In genomic region chr20:50691585-50692552, GRCh38 we compare ENCODE assay signal across 9 cellular contexts. TPM values are rescaled to one million over a fixed set of nuclear protein-coding genes. Genes with fewer than 3 reads are reported as not detected.
DNase-seq lines count a peak whose midpoint lies in the region; ATAC-seq, FAIRE-seq and TF ChIP-seq lines count a peak whose summit lies in the region.
"Had no signal": no experiment of that assay in that cellular context is flagged by ENCODE, and none has a peak within 500 bp of the region (broad histone marks: within the 10 kb centered on the region; RNA-seq: fewer than 3 reads in every experiment).

No MANE protein-coding gene starts in this region.

- peak overlapping the region; percentile 60 for H3K27ac Mint-ChIP-seq in HFFc6

- H3K4me1 Mint-ChIP-seq in HFFc6 (ENCODE audit: low read depth), result peaks cover 45% of the 10 kb centered on the region

- H3K27me3 Mint-ChIP-seq in HFFc6 (ENCODE audit: insufficient read depth), result peaks cover 2% of the 10 kb centered on the region; the same call in 1 of the 2 replicates

- H3K9me3 Mint-ChIP-seq in HFFc6, result no peaks in the 10 kb centered on the region

- H3K9me3 ChIP-seq in keratinocyte (ENCODE audit: control insufficient read depth, low read depth, low read length) (no peaks in the 10 kb centered on the region), smooth muscle cell (replicated peaks; ENCODE audit: low read depth) (no peaks in the 10 kb centered on the region)

- H3K79me2 ChIP-seq in keratinocyte (ENCODE audit: control insufficient read depth, insufficient read depth, low read length), result no peaks in the 10 kb centered on the region
- no peaks in the 10 kb centered on the region for H3K79me2 ChIP-seq in smooth muscle cell (ENCODE audit: low read depth)

- H3K36me3 Mint-ChIP-seq in HFFc6 (ENCODE audit: low read depth), result no peaks in the 10 kb centered on the region

- ATAC-seq in GM21367 (IDR thresholded peaks at IDR 0.05; ENCODE audit: unreplicated experiment), result no peak
- no peak for ATAC-seq in HG02642 (IDR thresholded peaks at IDR 0.05; ENCODE audit: poor library complexity, unreplicated experiment)

- H3K4me2 ChIP-seq in keratinocyte (ENCODE audit: control insufficient read depth, extremely low read depth, insufficient read depth, low read depth, low read length) (peak overlapping the region; percentile 65), smooth muscle cell (peak overlapping the region; percentile 89)

- no peak for FAIRE-seq in keratinocyte (lab: Jason Lieb, UNC)

- H3K9me1 ChIP-seq in keratinocyte (ENCODE audit: control insufficient read depth, extremely low read depth, insufficient read depth, low read length), result no peaks in the 10 kb centered on the region

- H3K4me3 ChIP-seq in cardiac fibroblast (replicated peaks in 1 of 2; ENCODE audit: low read depth in 2 of 2, low read length in 2 of 2) (peak overlapping the region; percentile 32 to 43), keratinocyte (ENCODE audit: control insufficient read depth in 2 of 3, extremely low read depth in 1 of 3, insufficient read depth in 2 of 3, low read depth in 1 of 3, low read length in 3 of 3) (peak overlapping the region in 2 of 3 experiments; percentile 14 to 30), smooth muscle cell (peak overlapping the region; percentile 50)

- H3K27ac ChIP-seq in keratinocyte (ENCODE audit: control insufficient read depth, insufficient read depth, low read length) (no peak overlapping the region), smooth muscle cell (ENCODE audit: low read depth) (no peak overlapping the region)

- H4K20me1 ChIP-seq in keratinocyte (ENCODE audit: control insufficient read depth, extremely low read depth, insufficient read depth, low read length), result no peaks in the 10 kb centered on the region
- no peaks in the 10 kb centered on the region for H4K20me1 ChIP-seq in smooth muscle cell (ENCODE audit: low read depth)

- H3K27me3 ChIP-seq in keratinocyte (ENCODE audit: control insufficient read depth, extremely low read depth, insufficient read depth, low read length) (peaks cover 16% of the 10 kb centered on the region), smooth muscle cell (ENCODE audit: low read depth) (no peaks in the 10 kb centered on the region)

- dilution Hi-C loops in keratinocyte (cut with MboI; ENCODE audit: extremely low pct_ligation_motif_present, low sequenced_read_pairs), result no loop called here

- no peak for TF ChIP-seq CTCF in HFFc6 (IDR thresholded peaks at IDR 0.05)
- TF ChIP-seq CTCF in cardiac fibroblast (IDR thresholded peaks at IDR 0.05; ENCODE audit: low read depth, low read length), result no peak
- no peak for TF ChIP-seq CTCF in keratinocyte (optimal IDR thresholded peaks at IDR 0.05 in 1 of 3, IDR thresholded peaks at IDR 0.05 in 1 of 3, conservative IDR thresholded peaks at IDR 0.05 in 1 of 3; ENCODE audit: extremely low read depth in 1 of 3, insufficient read depth in 2 of 3, low read length in 3 of 3)
- TF ChIP-seq CTCF in smooth muscle cell (IDR thresholded peaks at IDR 0.05; ENCODE audit: borderline replicate concordance, insufficient read depth, poor library complexity, severe bottlenecking), result no peak

- H3K4me1 ChIP-seq in keratinocyte (ENCODE audit: control insufficient read depth, extremely low read depth, insufficient read depth, low read length), result peaks cover 17% of the 10 kb centered on the region
- H3K4me1 ChIP-seq in smooth muscle cell (ENCODE audit: low read depth), result peaks cover 29% of the 10 kb centered on the region

- H3F3A ChIP-seq in smooth muscle cell (ENCODE audit: low read depth), result no peaks in the 10 kb centered on the region

- H3K9ac ChIP-seq in keratinocyte (ENCODE audit: control insufficient read depth, extremely low read depth, insufficient read depth, low read length), result peak overlapping the region; percentile 50
- H3K9ac ChIP-seq in smooth muscle cell (ENCODE audit: low read depth), result peak overlapping the region; percentile 21

- WGBS in smooth muscle cell (ENCODE audit: low lambda C conversion rate), result 48% methylated on average over 19 of the region's 22 CpGs

- peak overlapping the region; percentile 35 for H2AFZ ChIP-seq in keratinocyte (ENCODE audit: control insufficient read depth, low read length)
- H2AFZ ChIP-seq in smooth muscle cell (ENCODE audit: low read depth), result peak overlapping the region; percentile 68

- DNase-seq in HFFc6, result no peak
- peak; percentile 38 to 68 for DNase-seq in cardiac fibroblast (ENCODE audit: low read depth in 2 of 2)
- DNase-seq in keratinocyte (ENCODE audit: low read depth, low spot score), result peak; percentile 15
- no peak for DNase-seq in smooth muscle cell (lab: John Stamatoyannopoulos, UW; ENCODE audit: unreplicated experiment)
- DNase-seq in activated CD4-positive, alpha-beta T cell treated with anti-CD3 and anti-CD28 coated beads, Interleukin-2, amount 50 U/mL, for 1 hour, result no peak
- no peak for DNase-seq in activated CD8-positive, alpha-beta memory T cell treated with anti-CD3 and anti-CD28 coated beads, Interleukin-2, amount 50 U/mL, for 4 hours

- peak overlapping the region; percentile 87 for H3K4me3 Mint-ChIP-seq in HFFc6

- H3K36me3 ChIP-seq in keratinocyte (ENCODE audit: control insufficient read depth in 2 of 2, extremely low read depth in 1 of 2, insufficient read depth in 2 of 2, low read length in 2 of 2) (no peaks in the 10 kb centered on the region), smooth muscle cell (ENCODE audit: low read depth) (no peaks in the 10 kb centered on the region)

RNA-seq across cellular contexts. Expression of gene RIPOR3, which starts 0.5 kb away (rescaled TPM):
- under 1 TPM; 0.07 to 0.25 (median 0.11) TPM for total RNA-seq in HFFc6 (2021; fragmentation: NEBNext Ultra II Directional; extraction: Animal tissue kit (Norgen Biotek cat#: 25700))
- polyA plus RNA-seq in keratinocyte, result 0.10 to 0.40 TPM (median 0.10 TPM) in 3 replicates
- 0.42 TPM for polyA plus RNA-seq in keratinocyte (2011; ENCODE audit: low read depth)
- 0.05 and 0.06 TPM in 2 replicates for polyA plus RNA-seq in keratinocyte (2011; cell fraction: cytosol; rRNA removed)
- 0.43 and 0.44 TPM in 2 replicates for polyA plus RNA-seq in keratinocyte (2011; cell fraction: nucleus; rRNA removed)
- 0.22 and 1.2 TPM in 2 replicates for polyA plus RNA-seq in keratinocyte (2012; ENCODE audit: low replicate concordance)
- 0.10 to 0.72 TPM in 2 of 3 replicates, not detected in the other for polyA minus RNA-seq in keratinocyte
- not detected for polyA minus RNA-seq in keratinocyte (2011; cell fraction: cytosol; rRNA and poly(A)+ RNA removed)
- polyA minus RNA-seq in keratinocyte (2011; cell fraction: nucleus; rRNA and poly(A)+ RNA removed), result 0.11 and 0.31 TPM in 2 replicates
- total RNA-seq in smooth muscle cell, result 0.18 and 0.40 TPM in 2 replicates
- 1.2 and 4.9 TPM in 2 replicates for polyA plus RNA-seq in smooth muscle cell
- total RNA-seq: activated CD8-positive, alpha-beta memory T cell treated with anti-CD3 and anti-CD28 coated beads for 36 hours had no signal

RNA-seq across cellular contexts. Expression of gene PARD6B, which starts 39.5 kb away (rescaled TPM):
- under 1 TPM; 0.24 to 0.68 (median 0.51) TPM for total RNA-seq in HFFc6 (2021; fragmentation: NEBNext Ultra II Directional; extraction: Animal tissue kit (Norgen Biotek cat#: 25700))
- 1.4 to 2.0 TPM (median 1.4 TPM) in 3 replicates for polyA plus RNA-seq in keratinocyte
- 9.9 TPM for polyA plus RNA-seq in keratinocyte (2011; ENCODE audit: low read depth)
- 0.30 and 1.1 TPM in 2 replicates for polyA plus RNA-seq in keratinocyte (2011; cell fraction: cytosol; rRNA removed)
- 2.0 and 2.9 TPM in 2 replicates for polyA plus RNA-seq in keratinocyte (2011; cell fraction: nucleus; rRNA removed)
- polyA plus RNA-seq in keratinocyte (2012; ENCODE audit: low replicate concordance), result 1.1 and 9.7 TPM in 2 replicates
- 1.8 to 4.9 TPM (median 2.5 TPM) in 3 replicates for polyA minus RNA-seq in keratinocyte
- 1.5 TPM for polyA minus RNA-seq in keratinocyte (2011; cell fraction: cytosol; rRNA and poly(A)+ RNA removed)
- 2.5 and 4.3 TPM in 2 replicates for polyA minus RNA-seq in keratinocyte (2011; cell fraction: nucleus; rRNA and poly(A)+ RNA removed)
- total RNA-seq in smooth muscle cell, result 4.6 and 6.5 TPM in 2 replicates
- polyA plus RNA-seq in smooth muscle cell, result 0.26 and 1.7 TPM in 2 replicates

Comparison
In these comparisons a context has a peak if more than half of its experiments do, and no peak if none do; other contexts are left out.
1. DNase-seq: peak in cardiac fibroblast (2 of 2) and keratinocyte (single experiment); none in HFFc6 (single experiment), smooth muscle cell (single experiment), activated CD4-positive, alpha-beta T cell treated with anti-CD3 and anti-CD28 coated beads, Interleukin-2, amount 50 U/mL, for 1 hour (single experiment) and activated CD8-positive, alpha-beta memory T cell treated with anti-CD3 and anti-CD28 coated beads, Interleukin-2, amount 50 U/mL, for 4 hours (single experiment).
2. Peak in every context shown above with its lines, with median percentiles within 50 percentile points of each other: H3K4me3 ChIP-seq.